Comparison of ENCODE assay signal across 9 cellular contexts in genomic region chr11:62547691-62548281, GRCh38. TPM values are rescaled to one million over a fixed set of nuclear protein-coding genes. Genes with fewer than 3 reads are reported as not detected.
DNase-seq lines count a peak whose midpoint lies in the region; ATAC-seq lines count a peak whose summit lies in the region.
"Had no signal": no experiment of that assay in that cellular context is flagged by ENCODE, and none has a peak within 500 bp of the region (broad histone marks: within the 10 kb centered on the region; RNA-seq: fewer than 3 reads in every experiment).

No MANE protein-coding gene starts in this region.

- H3K4me3 ChIP-seq in iPS DF 6.9 (ENCODE audit: low read length) = peak overlapping the region; percentile 59; the same call in 1 of the 2 replicates
- H3K4me3 ChIP-seq in skeletal muscle tissue (ENCODE audit: low read length in 3 of 3) = peak overlapping the region; percentile 72 to 84 (median 83)

- peaks cover 46% of the 10 kb centered on the region for H3K4me1 Mint-ChIP-seq in activated naive CD8-positive, alpha-beta T cell treated with anti-CD3 and anti-CD28 coated beads, Interleukin-2, amount 10 ng/mL, durations not matched to agents 7 days and 5 days

- peak overlapping the region; percentile 97 to 100 (median 98) for H3K9ac ChIP-seq in skeletal muscle tissue (ENCODE audit: low read depth in 1 of 3, low read length in 3 of 3)

- peak overlapping the region; percentile 75 for H3K4me3 Mint-ChIP-seq in activated naive CD8-positive, alpha-beta T cell treated with anti-CD3 and anti-CD28 coated beads, Interleukin-2, amount 10 ng/mL, durations not matched to agents 7 days and 5 days

- no peaks in the 10 kb centered on the region for H3K9me3 ChIP-seq in iPS DF 6.9 (ENCODE audit: control insufficient read depth, insufficient read depth, low read length)
- no peaks in the 10 kb centered on the region for H3K9me3 ChIP-seq in skeletal muscle tissue (ENCODE audit: control insufficient read depth in 3 of 3, low read length in 3 of 3)

- peaks cover 1% of the 10 kb centered on the region; the same call in 1 of the 2 replicates for H3K4me1 ChIP-seq in iPS DF 6.9 (ENCODE audit: control insufficient read depth, insufficient read depth, low read length)
- H3K4me1 ChIP-seq in skeletal muscle tissue (ENCODE audit: control insufficient read depth in 3 of 3, insufficient read depth in 3 of 3, low read length in 3 of 3) = peaks cover 50 to 76% (median 75%) of the 10 kb centered on the region in 3 donors

- H3K27ac ChIP-seq in iPS DF 6.9 (ENCODE audit: low read length) (no peak overlapping the region), skeletal muscle tissue (ENCODE audit: low read depth, low read length) (peak overlapping the region; percentile 94)

- ATAC-seq in activated naive CD8-positive, alpha-beta T cell treated with anti-CD3 and anti-CD28 coated beads, Interleukin-2, amount 10 ng/mL, durations not matched to agents 7 days and 5 days (ENCODE audit: low read depth) = no peak
- ATAC-seq in HG02870 (IDR thresholded peaks at IDR 0.05; ENCODE audit: unreplicated experiment) (no peak), GM19467 (IDR thresholded peaks at IDR 0.05; ENCODE audit: unreplicated experiment) (no peak)

- no peaks in the 10 kb centered on the region for H3K36me3 Mint-ChIP-seq in activated naive CD8-positive, alpha-beta T cell treated with anti-CD3 and anti-CD28 coated beads, Interleukin-2, amount 10 ng/mL, durations not matched to agents 7 days and 5 days

- POLR2A ChIA-PET in activated naive CD8-positive, alpha-beta T cell treated with anti-CD3 and anti-CD28 coated beads, Interleukin-2, amount 10 ng/mL, durations not matched to agents 7 days and 5 days (lab: Charles Lee) = interaction anchor here (1.4 to 6.0 kb wide), 4 partner anchors 7 to 146 kb away, joined by 3 to 97 read pairs (median 10); partner anchors contain the start of genes EEF1G and TUT1

- peaks cover 39% of the 10 kb centered on the region for H3K27me3 Mint-ChIP-seq in activated naive CD8-positive, alpha-beta T cell treated with anti-CD3 and anti-CD28 coated beads, Interleukin-2, amount 10 ng/mL, durations not matched to agents 7 days and 5 days

- DNase-seq in HPDE6-E6E7 (ENCODE audit: extremely low spot score) (peak; percentile 78), iPS DF 6.9 (ENCODE audit: low read depth, low spot score) (no peak), NCI-H1417 (lab: John Stamatoyannopoulos, UW) (no peak), RKO (ENCODE audit: low spot score) (no peak)
- DNase-seq in activated naive CD8-positive, alpha-beta T cell treated with anti-CD3 and anti-CD28 coated beads, Interleukin-2, amount 10 ng/mL, durations not matched to agents 7 days and 5 days = no peak
- DNase-seq: activated gamma-delta T cell had no signal

- peaks cover 38% of the 10 kb centered on the region for H3K27me3 ChIP-seq in iPS DF 6.9 (ENCODE audit: control insufficient read depth, insufficient read depth, low read length)
- H3K27me3 ChIP-seq in skeletal muscle tissue (ENCODE audit: control insufficient read depth in 3 of 3, insufficient read depth in 3 of 3, low read length in 3 of 3) = no peaks in the 10 kb centered on the region

- peak overlapping the region; percentile 67 for H3K27ac Mint-ChIP-seq in activated naive CD8-positive, alpha-beta T cell treated with anti-CD3 and anti-CD28 coated beads, Interleukin-2, amount 10 ng/mL, durations not matched to agents 7 days and 5 days

- WGBS in iPS DF 6.9 (ENCODE audit: insufficient coverage, insufficient read length) = no CpG with 5 or more reads among the region's 8 CpGs

- H3K9me3 Mint-ChIP-seq in activated naive CD8-positive, alpha-beta T cell treated with anti-CD3 and anti-CD28 coated beads, Interleukin-2, amount 10 ng/mL, durations not matched to agents 7 days and 5 days = no peaks in the 10 kb centered on the region

- H3K36me3 ChIP-seq in iPS DF 6.9 (ENCODE audit: control insufficient read depth, insufficient read depth, low read length) (no peaks in the 10 kb centered on the region), skeletal muscle tissue (ENCODE audit: control insufficient read depth in 3 of 3, insufficient read depth in 3 of 3, low read length in 3 of 3) (peaks cover 0 to 4% (median 0%) of the 10 kb centered on the region in 3 donors)

RNA-seq across cellular contexts. Expression of gene AHNAK, which starts 1.2 kb away (rescaled TPM):
- 100 to 1,000 TPM; 278 to 344 TPM for total RNA-seq in activated naive CD8-positive, alpha-beta T cell treated with anti-CD3 and anti-CD28 coated beads, Interleukin-2, amount 10 ng/mL, durations not matched to agents 7 days and 5 days
- total RNA-seq in skeletal muscle tissue = 432 TPM

RNA-seq across cellular contexts. Expression of gene EEF1G, which starts 25.9 kb away (rescaled TPM):
- 1,000 to 10,000 TPM; 1,132 to 1,152 TPM for total RNA-seq in activated naive CD8-positive, alpha-beta T cell treated with anti-CD3 and anti-CD28 coated beads, Interleukin-2, amount 10 ng/mL, durations not matched to agents 7 days and 5 days
- total RNA-seq in skeletal muscle tissue = 2,520 TPM

RNA-seq across cellular contexts. Expression of gene TUT1, which starts 43.5 kb away (rescaled TPM):
- 10 to 100 TPM; 27.2 to 38.2 TPM for total RNA-seq in activated naive CD8-positive, alpha-beta T cell treated with anti-CD3 and anti-CD28 coated beads, Interleukin-2, amount 10 ng/mL, durations not matched to agents 7 days and 5 days
- total RNA-seq in skeletal muscle tissue = 4.2 TPM

RNA-seq across cellular contexts. Expression of gene MTA2, which starts 53.9 kb away (rescaled TPM):
- 100 to 1,000 TPM; 231 to 233 TPM for total RNA-seq in activated naive CD8-positive, alpha-beta T cell treated with anti-CD3 and anti-CD28 coated beads, Interleukin-2, amount 10 ng/mL, durations not matched to agents 7 days and 5 days
- 63.7 TPM for total RNA-seq in skeletal muscle tissue
